ENCODE assay signal across 24 cellular contexts in the genomic region with DNA sequence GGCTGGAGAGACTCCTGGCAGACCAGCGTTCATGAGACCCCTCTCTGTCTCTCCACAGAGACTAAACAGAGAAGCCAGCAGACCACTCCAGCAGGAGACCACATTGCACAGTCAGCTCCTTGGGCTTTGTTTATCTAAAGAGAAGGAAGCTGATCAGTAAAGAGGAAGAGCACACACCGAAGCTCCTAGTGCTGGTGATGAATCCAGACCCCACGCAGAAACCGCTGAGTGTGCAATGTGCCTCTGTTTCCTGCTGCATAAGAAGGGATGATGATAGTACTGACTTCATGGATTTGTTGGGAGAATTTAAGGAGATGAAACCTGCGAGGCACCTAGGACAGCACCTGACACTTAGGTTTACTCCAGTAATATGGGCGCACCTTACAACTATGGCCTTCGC.
DNase-seq lines count a peak whose midpoint lies in the region; ATAC-seq, FAIRE-seq and TF ChIP-seq lines count a peak whose summit lies in the region.
"Had no signal": no experiment of that assay in that cellular context is flagged by ENCODE, and none has a peak within 500 bp of the region (broad histone marks: within the 10 kb centered on the region; RNA-seq: fewer than 3 reads in every experiment).

No MANE protein-coding gene starts in this region.

- no peak overlapping the region for H3K14ac ChIP-seq in IMR-90 (replicated peaks; ENCODE audit: low read depth, low read length)

- BruUV-seq in MCF 10A (replicated peaks; lab: Mats Ljungman, UMichigan) (no TSS peak), IMR-90 (replicated peaks; lab: Mats Ljungman, UMichigan) (no TSS peak), K562 (replicated peaks; lab: Mats Ljungman, UMichigan) (no TSS peak)

- no peaks in the 10 kb centered on the region for H3K9me1 ChIP-seq in IMR-90 (ENCODE audit: insufficient read depth, low read length)
- H3K9me1 ChIP-seq in K562 (ENCODE audit: control insufficient read depth, insufficient read depth, low read length) = no peaks in the 10 kb centered on the region

- H2BK120ac ChIP-seq in IMR-90 (ENCODE audit: low read depth, low read length) = no peak overlapping the region

- in situ Hi-C loops in IMR-90 (cut with MboI; ENCODE audit: low sequenced_read_pairs) = no loop called here
- in situ Hi-C loops in K562 (cut with MboI) = no loop called here

- no peak overlapping the region for H3K56ac ChIP-seq in IMR-90 (ENCODE audit: extremely low read depth, insufficient read depth, low read length)

- no peak overlapping the region for H4K5ac ChIP-seq in IMR-90 (ENCODE audit: low read depth, low read length)

- H3K4me2 ChIP-seq in IMR-90 (ENCODE audit: low read depth, low read length) (no peak overlapping the region), K562 (ENCODE audit: insufficient read depth, low read length) (no peak overlapping the region)

- no peak overlapping the region for H2BK5ac ChIP-seq in IMR-90 (ENCODE audit: low read depth, low read length, poor library complexity, severe bottlenecking)

- TF ChIP-seq POLR2A in breast epithelium (IDR thresholded peaks at IDR 0.05) = no peak
- TF ChIP-seq POLR2A in IMR-90 (IDR thresholded peaks at IDR 0.05; ENCODE audit: low read depth, low read length) = no peak
- no peak for TF ChIP-seq POLR2A in K562 (conservative IDR thresholded peaks at IDR 0.05)

- H3K4me3 ChIP-seq in breast epithelium = no peak overlapping the region
- H3K4me3 ChIP-seq in IMR-90 (ENCODE audit: insufficient read depth, low read depth, low read length) = no peak overlapping the region
- H3K4me3 ChIP-seq in K562 = no peak overlapping the region
- no peak overlapping the region for H3K4me3 ChIP-seq in tibial artery
- H3K4me3 ChIP-seq: SJCRH30 had no signal

- no peaks in the 10 kb centered on the region for H3K79me2 ChIP-seq in K562 (ENCODE audit: control insufficient read depth, insufficient read depth, low read length)

- TF ChIP-seq CTCF in breast epithelium (IDR thresholded peaks at IDR 0.05) = no peak
- no peak for TF ChIP-seq CTCF in MCF 10A (IDR thresholded peaks at IDR 0.05; ENCODE audit: unreplicated experiment)
- TF ChIP-seq CTCF in IMR-90 (conservative IDR thresholded peaks at IDR 0.05; ENCODE audit: low read depth, low read length) = no peak
- TF ChIP-seq CTCF in K562 (IDR thresholded peaks at IDR 0.05 in 2 of 3, conservative IDR thresholded peaks at IDR 0.05 in 1 of 3; ENCODE audit: insufficient read depth in 2 of 3, low read depth in 1 of 3, low read length in 3 of 3) = no peak
- TF ChIP-seq CTCF in tibial artery (IDR thresholded peaks at IDR 0.05) = no peak

- H3K4me1 ChIP-seq in breast epithelium (no peaks in the 10 kb centered on the region), IMR-90 (ENCODE audit: control insufficient read depth, insufficient read depth, low read length) (peaks cover 1% of the 10 kb centered on the region; the same call in 1 of the 2 replicates), K562 (replicated peaks in 1 of 2; ENCODE audit: control insufficient read depth in 2 of 2, insufficient read depth in 2 of 2, low read length in 2 of 2) (no peaks in the 10 kb centered on the region), tibial artery (peaks cover 0 to 29% (median 3%) of the 10 kb centered on the region in 4 donors)
- H3K4me1 ChIP-seq: SJCRH30 had no signal

- POLR2A ChIA-PET in MCF 10A (lab: Yijun Ruan, JAX) (interaction anchor here (2.4 kb wide), 1 partner anchor 15 kb away, joined by 4 read pairs; no protein-coding TSS in a partner anchor), IMR-90 (lab: Charles Lee; ENCODE audit: unreplicated experiment) (no interaction called here), K562 (lab: Yijun Ruan, JAX) (no interaction called here)
- POLR2A ChIA-PET in activated CD4-positive, alpha-beta memory T cell treated with anti-CD3 and anti-CD28 coated beads, Interleukin-2, amount 10 ng/mL, durations not matched to agents 7 days and 5 days (lab: Charles Lee) = no interaction called here

- H3K4ac ChIP-seq in IMR-90 (ENCODE audit: low read depth, low read length) = no peak overlapping the region

- H3K27me3 ChIP-seq in breast epithelium (no peaks in the 10 kb centered on the region), IMR-90 (ENCODE audit: control insufficient read depth, insufficient read depth, low read length) (no peaks in the 10 kb centered on the region), K562 (ENCODE audit: control insufficient read depth in 2 of 2, insufficient read depth in 2 of 2, low read length in 2 of 2) (peaks cover 0 to 19% of the 10 kb centered on the region in 2 experiments; a peak in 3 of 5 replicates), tibial artery (no peaks in the 10 kb centered on the region)
- H3K27me3 ChIP-seq: SJCRH30 had no signal

- no peak overlapping the region for H2BK20ac ChIP-seq in IMR-90 (ENCODE audit: low read depth, low read length)

- H3K27ac ChIP-seq in breast epithelium (peak overlapping the region; percentile 21 to 63), IMR-90 (ENCODE audit: insufficient read depth, low read length) (no peak overlapping the region), K562 (ENCODE audit: extremely low read depth, low read depth, low read length) (no peak overlapping the region), tibial artery (peak overlapping the region; percentile 73 to 74)
- H3K27ac ChIP-seq: C4-2B, SJCRH30 had no signal

- no peak overlapping the region for H3K18ac ChIP-seq in IMR-90 (ENCODE audit: low read depth, low read length)

- no peak overlapping the region for H3K23ac ChIP-seq in IMR-90 (ENCODE audit: low read depth, low read length)

- H4K20me1 ChIP-seq in IMR-90 (ENCODE audit: insufficient read depth, low read length) (no peaks in the 10 kb centered on the region), K562 (replicated peaks; ENCODE audit: control insufficient read depth, insufficient read depth, low read length) (no peaks in the 10 kb centered on the region)

- no peak for TF ChIP-seq EP300 in K562 (IDR thresholded peaks at IDR 0.05; ENCODE audit: low read length)

- no peak for TF ChIP-seq RAD21 in IMR-90 (IDR thresholded peaks at IDR 0.05; ENCODE audit: low read length)
- TF ChIP-seq RAD21 in K562 (CRISPR knock-in tag; conservative IDR thresholded peaks at IDR 0.05 in 1 of 2, IDR thresholded peaks at IDR 0.05 in 1 of 2) = no peak

- H3K36me3 Mint-ChIP-seq in MCF 10A (ENCODE audit: insufficient read depth, unreplicated experiment) = no peaks in the 10 kb centered on the region
- H3K36me3 Mint-ChIP-seq in activated CD4-positive, alpha-beta memory T cell treated with anti-CD3 and anti-CD28 coated beads, Interleukin-2, amount 10 ng/mL, durations not matched to agents 7 days and 5 days (ENCODE audit: low read depth) = peaks cover 4% of the 10 kb centered on the region

- no peaks in the 10 kb centered on the region for H3K4me1 Mint-ChIP-seq in MCF 10A (ENCODE audit: insufficient read depth, unreplicated experiment)
- H3K4me1 Mint-ChIP-seq in activated CD4-positive, alpha-beta memory T cell treated with anti-CD3 and anti-CD28 coated beads, Interleukin-2, amount 10 ng/mL, durations not matched to agents 7 days and 5 days = peaks cover 10% of the 10 kb centered on the region

- H3K9ac ChIP-seq in IMR-90 (ENCODE audit: low read depth, low read length) (no peak overlapping the region), K562 (ENCODE audit: insufficient read depth in 1 of 2, low read depth in 2 of 2, low read length in 2 of 2) (no peak overlapping the region)

- H4K91ac ChIP-seq in IMR-90 (ENCODE audit: insufficient read depth, low read depth, low read length) = no peak overlapping the region

- peaks cover 16% of the 10 kb centered on the region for H3K9me3 Mint-ChIP-seq in MCF 10A (ENCODE audit: unreplicated experiment)
- H3K9me3 Mint-ChIP-seq in activated CD4-positive, alpha-beta memory T cell treated with anti-CD3 and anti-CD28 coated beads, Interleukin-2, amount 10 ng/mL, durations not matched to agents 7 days and 5 days = peaks cover 13% of the 10 kb centered on the region

- H3K27ac Mint-ChIP-seq in MCF 10A (ENCODE audit: low read depth, unreplicated experiment) = no peak overlapping the region
- H3K27ac Mint-ChIP-seq in activated CD4-positive, alpha-beta memory T cell treated with anti-CD3 and anti-CD28 coated beads, Interleukin-2, amount 10 ng/mL, durations not matched to agents 7 days and 5 days = no peak overlapping the region

- peak overlapping the region; percentile 33 for H2AK9ac ChIP-seq in IMR-90 (replicated peaks; ENCODE audit: low read depth, low read length, poor library complexity)

- DNase-seq in breast epithelium (ENCODE audit: low spot score in 2 of 2) = no peak
- no peak for DNase-seq in MCF 10A (ENCODE audit: unreplicated experiment)
- no peak for DNase-seq in IMR-90
- DNase-seq in K562 (ENCODE audit: extremely low read depth in 1 of 4, low spot score in 3 of 4) = no peak
- DNase-seq in tibial artery = no peak
- DNase-seq in NCI-H748 (lab: John Stamatoyannopoulos, UW; ENCODE audit: unreplicated experiment) = no peak
- no peak for DNase-seq in stimulated activated naive CD4-positive, alpha-beta T cell (lab: John Stamatoyannopoulos, UW)
- DNase-seq in activated CD4-positive, alpha-beta memory T cell treated with anti-CD3 and anti-CD28 coated beads, Interleukin-2, amount 10 ng/mL, durations not matched to agents 7 days and 5 days = no peak
- DNase-seq: 8988T, AML-193, EL, KG1, NCI-H1417, NCI-H1694 treated with DMSO at 0.1 percent for 48 hours, NCI-H2081 treated with DMSO at 0.1 percent for 48 hours, NCI-H2171 treated with DMSO at 0.1 percent for 48 hours, NCI-H446, NCI-H526, OCI-M1, SJCRH30 had no signal

- no peak overlapping the region for H4K8ac ChIP-seq in IMR-90 (ENCODE audit: low read depth in 2 of 2, low read length in 2 of 2)

- WGBS in IMR-90 (ENCODE audit: extremely low coverage in 2 of 2, insufficient read length in 1 of 2), 2 experiments = 74% methylated on average over 3 of the region's 7 CpGs; no CpG with 5 or more reads in 1 of the 2 experiments
- 2% methylated on average over 7 of the region's 7 CpGs for WGBS in K562 (ENCODE audit: insufficient coverage, low coverage, missing lambda C conversion rate)

- CTCF ChIA-PET in MCF 10A (lab: Yijun Ruan, JAX) = no interaction called here
- CTCF ChIA-PET in IMR-90 (lab: Yijun Ruan, JAX) = no interaction called here
- CTCF ChIA-PET in K562 (lab: Yijun Ruan, JAX; ENCODE audit: low intra/inter-chr PET ratio) = no interaction called here
- CTCF ChIA-PET in activated CD4-positive, alpha-beta memory T cell treated with anti-CD3 and anti-CD28 coated beads, Interleukin-2, amount 10 ng/mL, durations not matched to agents 7 days and 5 days (lab: Charles Lee) = no interaction called here

- no peaks in the 10 kb centered on the region for H3K79me1 ChIP-seq in IMR-90 (ENCODE audit: low read depth in 1 of 2, low read length in 2 of 2)

- FAIRE-seq in K562 (lab: Jason Lieb, UNC) = no peak
- FAIRE-seq: D721Med, GM19239, RCC 7860 had no signal

- no peak overlapping the region for H2BK15ac ChIP-seq in IMR-90 (ENCODE audit: low read depth, low read length)

- no peak overlapping the region for H2AK5ac ChIP-seq in IMR-90 (ENCODE audit: low read depth, low read length)

- ATAC-seq in IMR-90 (ENCODE audit: low read depth) = no peak
- ATAC-seq in K562 = no peak

- H3K9me3 ChIP-seq in breast epithelium (no peaks in the 10 kb centered on the region), IMR-90 (ENCODE audit: control insufficient read depth, insufficient read depth, low read length) (no peaks in the 10 kb centered on the region), K562 (replicated peaks; ENCODE audit: control insufficient read depth, insufficient read depth, low read depth, low read length) (no peaks in the 10 kb centered on the region), tibial artery (no peaks in the 10 kb centered on the region)
- H3K9me3 ChIP-seq: SJCRH30 had no signal

- H3K4me3 Mint-ChIP-seq in MCF 10A (ENCODE audit: unreplicated experiment) = no peak overlapping the region
- no peak overlapping the region for H3K4me3 Mint-ChIP-seq in activated CD4-positive, alpha-beta memory T cell treated with anti-CD3 and anti-CD28 coated beads, Interleukin-2, amount 10 ng/mL, durations not matched to agents 7 days and 5 days

- intact Hi-C loops in breast epithelium (cut with DNase I; ENCODE audit: low total_unique reads) (no loop called here), MCF 10A (cut with micrococcal nuclease) (no loop called here), IMR-90 (cut with micrococcal nuclease) (no loop called here), K562 (cut with micrococcal nuclease) (no loop called here), tibial artery (cut with DNase I; ENCODE audit: low total_unique reads) (no loop called here)

- dilution Hi-C loops in IMR-90 (cut with HindIII; ENCODE audit: low sequenced_read_pairs, unreplicated experiment) = no loop called here

- no peaks in the 10 kb centered on the region for H3K27me3 Mint-ChIP-seq in MCF 10A (ENCODE audit: insufficient read depth, unreplicated experiment)
- H3K27me3 Mint-ChIP-seq in activated CD4-positive, alpha-beta memory T cell treated with anti-CD3 and anti-CD28 coated beads, Interleukin-2, amount 10 ng/mL, durations not matched to agents 7 days and 5 days = peaks cover 8% of the 10 kb centered on the region

- H3K36me3 ChIP-seq in breast epithelium = no peaks in the 10 kb centered on the region
- no peaks in the 10 kb centered on the region for H3K36me3 ChIP-seq in IMR-90 (ENCODE audit: control insufficient read depth, insufficient read depth, low read length)
- no peaks in the 10 kb centered on the region for H3K36me3 ChIP-seq in K562 (ENCODE audit: control insufficient read depth, insufficient read depth, low read length)
- H3K36me3 ChIP-seq in tibial artery = no peaks in the 10 kb centered on the region
- H3K36me3 ChIP-seq: SJCRH30 had no signal

- no peak overlapping the region for H2AFZ ChIP-seq in IMR-90 (replicated peaks; ENCODE audit: low read length, poor library complexity)
- H2AFZ ChIP-seq in K562 (ENCODE audit: low read depth, low read length) = no peak overlapping the region

Comparison
In these comparisons a context has a peak if more than half of its experiments do, and no peak if none do; other contexts are left out.
1. H3K27ac ChIP-seq: peak in breast epithelium (2 of 2) and tibial artery (2 of 2); none in IMR-90 (single experiment) and K562 (single experiment).